ENCODE assay signal across 31 cellular contexts in the genomic region with DNA sequence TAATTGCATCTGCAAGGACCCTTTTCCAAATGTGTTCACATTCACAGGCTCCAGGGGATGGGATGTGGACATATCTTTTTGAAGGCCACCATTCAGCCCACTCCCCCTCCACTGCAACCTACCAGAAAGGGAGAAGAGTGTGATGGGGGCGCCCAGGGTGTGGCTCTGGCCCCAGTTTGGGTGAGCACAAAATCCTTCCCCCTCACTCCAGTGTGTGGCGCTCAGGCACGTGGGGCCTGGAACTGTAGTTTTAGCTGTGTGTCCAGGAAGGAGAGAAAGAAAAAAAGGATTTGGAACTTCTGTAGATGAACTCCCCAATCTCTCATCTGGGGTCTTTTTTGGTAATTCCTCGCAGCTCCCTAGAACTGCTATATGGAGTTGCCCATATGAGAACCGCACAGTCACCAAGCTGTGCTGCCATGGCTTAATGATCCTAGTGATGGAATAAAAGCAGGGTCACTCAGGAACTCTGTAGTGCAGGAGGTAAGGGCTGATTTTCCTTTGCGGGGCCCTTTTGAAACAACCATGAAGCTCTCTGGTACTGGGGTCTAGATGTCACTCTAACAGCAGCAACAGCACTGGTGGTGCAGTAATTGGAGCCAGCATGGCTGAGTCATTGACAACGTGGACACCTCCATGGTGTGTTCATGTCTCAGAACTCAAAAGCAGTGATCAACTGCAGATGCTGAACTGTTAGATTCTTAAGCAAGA. TPM values are rescaled to one million over a fixed set of nuclear protein-coding genes. Genes with fewer than 3 reads are reported as not detected.
DNase-seq lines count a peak whose midpoint lies in the region; FAIRE-seq and TF ChIP-seq lines count a peak whose summit lies in the region.
"Had no signal": no experiment of that assay in that cellular context is flagged by ENCODE, and none has a peak within 500 bp of the region (broad histone marks: within the 10 kb centered on the region; RNA-seq: fewer than 3 reads in every experiment).

No MANE protein-coding gene starts in this region.

- TF ChIP-seq POLR2A in H1 (IDR thresholded peaks at IDR 0.05; ENCODE audit: control extremely low read depth in 1 of 2, low read depth in 2 of 2, low read length in 2 of 2): no peak

- no peak overlapping the region for H2BK12ac ChIP-seq in H1 (ENCODE audit: low read depth, low read length)

- H4K8ac ChIP-seq in H1 (ENCODE audit: extremely low read depth, insufficient read depth, low read length): no peak overlapping the region

- no peaks in the 10 kb centered on the region for H3K79me1 ChIP-seq in H1 (ENCODE audit: low read depth, low read length)

- peak overlapping the region in 2 of 3 experiments; percentile 17 to 65 for H3K27ac Mint-ChIP-seq in nephron
- H3K27ac Mint-ChIP-seq: activated CD4-positive, alpha-beta T cell treated with anti-CD3 and anti-CD28 coated beads, Interleukin-2, amount 10 ng/mL, durations not matched to agents 24 days and 14 days; activated naive CD8-positive, alpha-beta T cell treated with anti-CD3 and anti-CD28 coated beads, Interleukin-2, amount 10 ng/mL, durations not matched to agents 7 days and 5 days; activated T-helper 17 cell treated with anti-CD3 and anti-CD28 coated beads, Interleukin-2, amount 50 U/mL, for 72 hours; CD4-positive, alpha-beta T cell; effector memory CD8-positive, alpha-beta T cell; immature natural killer cell; stimulated activated effector memory CD8-positive, alpha-beta T cell treated with anti-CD3 and anti-CD28 coated beads, Interleukin-12 subunit alpha, Interleukin-12 subunit beta, amount 100 ng/mL, for 72 hours; T-helper 17 cell had no signal

- no peak overlapping the region for H2AFZ ChIP-seq in H1 (ENCODE audit: low read length)

- H2BK120ac ChIP-seq in H1 (replicated peaks; ENCODE audit: low read depth, low read length): no peak overlapping the region

- TF ChIP-seq RAD21 in H1 (IDR thresholded peaks at IDR 0.05 in 1 of 2, conservative IDR thresholded peaks at IDR 0.05 in 1 of 2; ENCODE audit: low read depth in 2 of 2, low read length in 2 of 2): peak; percentile 25 to 30; a peak in 2 of 4 replicates

- no peak overlapping the region for H2BK15ac ChIP-seq in H1 (ENCODE audit: low read length)

- no peak overlapping the region for H2AK5ac ChIP-seq in H1 (ENCODE audit: low read depth, low read length)

- no peak overlapping the region for H3K9ac ChIP-seq in H1 (replicated peaks in 1 of 4; ENCODE audit: extremely low read depth in 1 of 4, low read depth in 3 of 4, low read length in 3 of 4)

- no peak for FAIRE-seq in H1 (lab: Jason Lieb, UNC)
- FAIRE-seq: GM18507, urothelium cell line had no signal

- H2BK5ac ChIP-seq in H1 (ENCODE audit: low read depth, low read length): no peak overlapping the region

- no peak overlapping the region for H3K4me3 ChIP-seq in HFF-Myc (replicated peaks; ENCODE audit: low read depth, low read length)
- H3K4me3 ChIP-seq in H1 (ENCODE audit: extremely low read depth in 1 of 4, insufficient read depth in 2 of 4, low read depth in 3 of 4, low read length in 4 of 4): no peak overlapping the region
- H3K4me3 ChIP-seq: colonic mucosa, esophagus squamous epithelium, mucosa of descending colon, prostate gland, skin epidermis had no signal

- TF ChIP-seq CTCF in HFF-Myc (IDR thresholded peaks at IDR 0.05; ENCODE audit: low read depth, low read length, missing control alignments) (no peak), H1 (IDR thresholded peaks at IDR 0.05; ENCODE audit: control extremely low read depth in 1 of 3, insufficient read depth in 1 of 3, low read depth in 1 of 3, low read length in 3 of 3) (0 out of 4 replicates have a peak, but pooled peaks of 1 of the 3 experiments have one; percentile 7), nephron (IDR thresholded peaks at IDR 0.05; ENCODE audit: unreplicated experiment in 3 of 3) (no peak)

- no peaks in the 10 kb centered on the region for H3K79me2 ChIP-seq in H1 (ENCODE audit: control insufficient read depth in 1 of 2, insufficient read depth in 2 of 2, low read length in 2 of 2)

- H3K27ac ChIP-seq in H1 (ENCODE audit: low read depth, low read length): no peak overlapping the region
- H3K27ac ChIP-seq: brain microvascular endothelial cell, colonic mucosa, esophagus squamous epithelium, prostate gland had no signal

- CTCF ChIA-PET in H1 (lab: Charles Lee; ENCODE audit: partially characterized antibody): interaction anchor here (0.8 to 2.7 kb wide), 16 partner anchors 9 to 382 kb away, joined by 3 to 12 read pairs (median 6); a partner anchor contains a TSS

- H3K18ac ChIP-seq in H1 (ENCODE audit: extremely low read depth, low read length): no peak overlapping the region

- H3K4ac ChIP-seq in H1 (replicated peaks; ENCODE audit: insufficient read length, low read depth, low read length): no peak overlapping the region

- no peaks in the 10 kb centered on the region for H4K20me1 ChIP-seq in H1 (replicated peaks in 1 of 2; ENCODE audit: control insufficient read depth in 1 of 2, insufficient read depth in 2 of 2, low read length in 2 of 2)

- no peak overlapping the region for H3K23ac ChIP-seq in H1 (ENCODE audit: insufficient read length)

- H3K4me1 Mint-ChIP-seq in nephron: peaks cover 17% of the 10 kb centered on the region
- H3K4me1 Mint-ChIP-seq: activated CD4-positive, alpha-beta T cell treated with anti-CD3 and anti-CD28 coated beads, Interleukin-2, amount 10 ng/mL, durations not matched to agents 24 days and 14 days; activated T-helper 17 cell treated with anti-CD3 and anti-CD28 coated beads, Interleukin-2, amount 50 U/mL, for 72 hours had no signal

- H3K9me3 Mint-ChIP-seq in nephron: no peaks in the 10 kb centered on the region
- H3K9me3 Mint-ChIP-seq: activated CD4-positive, alpha-beta T cell treated with anti-CD3 and anti-CD28 coated beads, Interleukin-2, amount 10 ng/mL, durations not matched to agents 24 days and 14 days; activated naive CD8-positive, alpha-beta T cell treated with anti-CD3 and anti-CD28 coated beads, Interleukin-2, amount 10 ng/mL, durations not matched to agents 7 days and 5 days; activated T-helper 17 cell treated with anti-CD3 and anti-CD28 coated beads, Interleukin-2, amount 50 U/mL, for 72 hours; CD4-positive, alpha-beta T cell; effector memory CD8-positive, alpha-beta T cell; immature natural killer cell; stimulated activated effector memory CD8-positive, alpha-beta T cell treated with anti-CD3 and anti-CD28 coated beads, Interleukin-12 subunit alpha, Interleukin-12 subunit beta, amount 100 ng/mL, for 72 hours had no signal

- H3K36me3 Mint-ChIP-seq in nephron (ENCODE audit: low read depth): peaks cover 16% of the 10 kb centered on the region

- H3K27me3 ChIP-seq in H1 (replicated peaks in 1 of 4; ENCODE audit: control insufficient read depth in 3 of 4, extremely low read depth in 1 of 4, insufficient read depth in 3 of 4, low read length in 3 of 4): no peaks in the 10 kb centered on the region
- H3K27me3 ChIP-seq: brain microvascular endothelial cell, colonic mucosa, esophagus squamous epithelium had no signal

- H3K56ac ChIP-seq in H1 (replicated peaks; ENCODE audit: insufficient read length, low read depth, low read length): no peak overlapping the region

- DNase-seq in EL: peak; percentile 12
- DNase-seq in HFF-Myc (ENCODE audit: extremely low read depth, low read depth): peak; percentile 49
- no peak for DNase-seq in H1 (ENCODE audit: low read depth in 1 of 2, low spot score in 2 of 2)
- no peak for DNase-seq in iPS-NIHi11 (ENCODE audit: low spot score)
- DNase-seq in SW480 (ENCODE audit: low spot score): no peak
- DNase-seq in foreskin melanocyte: no peak
- DNase-seq: activated CD4-positive, alpha-beta T cell treated with anti-CD3 and anti-CD28 coated beads, Interleukin-2, amount 10 ng/mL, durations not matched to agents 24 days and 14 days; activated naive CD8-positive, alpha-beta T cell treated with anti-CD3 and anti-CD28 coated beads, Interleukin-2, amount 10 ng/mL, durations not matched to agents 7 days and 5 days; brain microvascular endothelial cell; CD4-positive, alpha-beta T cell; colonic mucosa; effector memory CD8-positive, alpha-beta T cell; esophagus squamous epithelium; immature natural killer cell; KG1; mucosa of descending colon; NCI-H146; NCI-H2171 treated with DMSO at 0.1 percent for 48 hours; NCI-H69; SIG-M5; stimulated activated CD4-positive, alpha-beta T cell treated with anti-CD3 and anti-CD28 coated beads, Interleukin-2, amount 100 ng/mL, for 24 hours; T-helper 17 cell had no signal

- no peaks in the 10 kb centered on the region for H3K23me2 ChIP-seq in H1 (ENCODE audit: low read depth, low read length)

- H3K27me3 Mint-ChIP-seq in nephron (ENCODE audit: low read depth): peaks cover 3% of the 10 kb centered on the region
- H3K27me3 Mint-ChIP-seq: activated naive CD8-positive, alpha-beta T cell treated with anti-CD3 and anti-CD28 coated beads, Interleukin-2, amount 10 ng/mL, durations not matched to agents 7 days and 5 days; activated T-helper 17 cell treated with anti-CD3 and anti-CD28 coated beads, Interleukin-2, amount 50 U/mL, for 72 hours; CD4-positive, alpha-beta T cell had no signal

- peaks cover 0 to 8% (median 1%) of the 10 kb centered on the region in 4 experiments; a peak in 1 of 7 replicates for H3K4me1 ChIP-seq in H1 (replicated peaks in 1 of 4; ENCODE audit: control insufficient read depth in 3 of 4, insufficient read depth in 4 of 4, low read length in 3 of 4)
- H3K4me1 ChIP-seq: colonic mucosa, esophagus squamous epithelium, prostate gland had no signal

- POLR2A ChIA-PET in H1 (lab: Charles Lee; ENCODE audit: partially characterized antibody): no interaction called here

- H3K9me3 ChIP-seq in H1 (ENCODE audit: insufficient read depth in 2 of 2, low read depth in 1 of 2, low read length in 1 of 2): no peaks in the 10 kb centered on the region
- H3K9me3 ChIP-seq: colonic mucosa, esophagus squamous epithelium, mucosa of descending colon, prostate gland had no signal

- 90% methylated on average over 6 of the region's 7 CpGs; no CpG with 5 or more reads in 1 of the 2 experiments for WGBS in H1 (ENCODE audit: extremely low coverage in 1 of 2, insufficient coverage in 1 of 2, insufficient read length in 1 of 2, insufficient replicate concordance in 2 of 2, low coverage in 1 of 2, low lambda C conversion rate in 2 of 2, missing lambda C conversion rate in 1 of 2), 2 experiments

- H4K5ac ChIP-seq in H1 (ENCODE audit: insufficient read length, low read depth, low read length): no peak overlapping the region

- H2BK20ac ChIP-seq in H1 (ENCODE audit: low read length): no peak overlapping the region

- no peak overlapping the region for H4K91ac ChIP-seq in H1 (replicated peaks; ENCODE audit: insufficient read length, low read length)

- no peak for TF ChIP-seq EP300 in H1 (IDR thresholded peaks at IDR 0.05; ENCODE audit: borderline replicate concordance in 1 of 2, low read depth in 2 of 2, low read length in 2 of 2)

- no peak overlapping the region for H3K4me2 ChIP-seq in H1 (ENCODE audit: insufficient read depth in 1 of 2, low read depth in 2 of 2, low read length in 2 of 2)

- H3K36me3 ChIP-seq in H1 (ENCODE audit: control insufficient read depth in 2 of 4, insufficient read depth in 4 of 4, low read length in 3 of 4): peaks cover 0 to 21% (median 8%) of the 10 kb centered on the region in 4 experiments; a peak in 6 of 8 replicates

- H3K4me3 Mint-ChIP-seq in nephron: no peak overlapping the region
- H3K4me3 Mint-ChIP-seq: activated CD4-positive, alpha-beta T cell treated with anti-CD3 and anti-CD28 coated beads, Interleukin-2, amount 10 ng/mL, durations not matched to agents 24 days and 14 days; activated naive CD8-positive, alpha-beta T cell treated with anti-CD3 and anti-CD28 coated beads, Interleukin-2, amount 10 ng/mL, durations not matched to agents 7 days and 5 days; activated T-helper 17 cell treated with anti-CD3 and anti-CD28 coated beads, Interleukin-2, amount 50 U/mL, for 72 hours; CD4-positive, alpha-beta T cell; effector memory CD8-positive, alpha-beta T cell; immature natural killer cell; stimulated activated effector memory CD8-positive, alpha-beta T cell treated with anti-CD3 and anti-CD28 coated beads, Interleukin-12 subunit alpha, Interleukin-12 subunit beta, amount 100 ng/mL, for 72 hours; T-helper 17 cell had no signal

- no peak overlapping the region for H3K14ac ChIP-seq in H1 (ENCODE audit: insufficient read length)

RNA-seq across cellular contexts. Expression of a gene that starts 17.0 kb away (rescaled TPM):
- total RNA-seq in H1 (2021; fragmentation: NEBNext Ultra II Directional; extraction: Animal tissue kit (Norgen Biotek cat#: 25700)): not detected in 2 replicates
- 0.20 and 0.27 TPM in 2 replicates for polyA plus RNA-seq in H1 (2011; rRNA removed)
- polyA plus RNA-seq in H1 (2011; cell fraction: cytosol; rRNA removed): 0.31 TPM
- 0.13 TPM for polyA plus RNA-seq in H1 (2011; cell fraction: nucleus; rRNA removed)
- polyA plus RNA-seq in H1 (2012, experiment 1 of 2): not detected in 4 replicates
- not detected for polyA plus RNA-seq in H1 (2012, experiment 2 of 2)
- 0.08 TPM for polyA plus RNA-seq in H1 (2013, experiment 1 of 2)
- polyA plus RNA-seq in H1 (2013, experiment 2 of 2): 0.11 TPM
- 0.12 TPM in 1 of 2 replicates, not detected in the other for polyA minus RNA-seq in H1 (2011; rRNA and poly(A)+ RNA removed)
- not detected for polyA minus RNA-seq in H1 (2011; cell fraction: cytosol; rRNA and poly(A)+ RNA removed)
- not detected for polyA minus RNA-seq in H1 (2011; cell fraction: nucleus; rRNA and poly(A)+ RNA removed)
- total RNA-seq: activated CD4-positive, alpha-beta T cell treated with anti-CD3 and anti-CD28 coated beads, Interleukin-2, amount 10 ng/mL, durations not matched to agents 24 days and 14 days; activated naive CD8-positive, alpha-beta T cell treated with anti-CD3 and anti-CD28 coated beads, Interleukin-2, amount 10 ng/mL, durations not matched to agents 7 days and 5 days; activated T-helper 17 cell treated with anti-CD3 and anti-CD28 coated beads, Interleukin-2, amount 50 U/mL, for 72 hours; CD4-positive, alpha-beta T cell; G401; T-helper 17 cell had no signal
- polyA plus RNA-seq: immature natural killer cell had no signal

RNA-seq across cellular contexts. Expression of a gene that starts 50.3 kb away (rescaled TPM):
- 0.22 and 0.44 TPM in 2 replicates for total RNA-seq in H1 (2021; fragmentation: NEBNext Ultra II Directional; extraction: Animal tissue kit (Norgen Biotek cat#: 25700))
- polyA plus RNA-seq in H1 (2011; rRNA removed): 0.46 and 0.76 TPM in 2 replicates
- polyA plus RNA-seq in H1 (2011; cell fraction: cytosol; rRNA removed): 0.57 TPM
- 1.3 TPM for polyA plus RNA-seq in H1 (2011; cell fraction: nucleus; rRNA removed)
- polyA plus RNA-seq in H1 (2012, experiment 1 of 2): 0.31 to 0.70 TPM (median 0.55 TPM) in 3 of 4 replicates, not detected in the other
- 0.35 TPM for polyA plus RNA-seq in H1 (2012, experiment 2 of 2)
- 0.24 TPM for polyA plus RNA-seq in H1 (2013, experiment 1 of 2)
- polyA plus RNA-seq in H1 (2013, experiment 2 of 2): 0.24 TPM
- 0.17 and 1.4 TPM in 2 replicates for polyA minus RNA-seq in H1 (2011; rRNA and poly(A)+ RNA removed)
- not detected for polyA minus RNA-seq in H1 (2011; cell fraction: cytosol; rRNA and poly(A)+ RNA removed)
- polyA minus RNA-seq in H1 (2011; cell fraction: nucleus; rRNA and poly(A)+ RNA removed): 1.2 TPM
- total RNA-seq: activated CD4-positive, alpha-beta T cell treated with anti-CD3 and anti-CD28 coated beads, Interleukin-2, amount 10 ng/mL, durations not matched to agents 24 days and 14 days; activated naive CD8-positive, alpha-beta T cell treated with anti-CD3 and anti-CD28 coated beads, Interleukin-2, amount 10 ng/mL, durations not matched to agents 7 days and 5 days; activated T-helper 17 cell treated with anti-CD3 and anti-CD28 coated beads, Interleukin-2, amount 50 U/mL, for 72 hours; CD4-positive, alpha-beta T cell; T-helper 17 cell; temporal lobe had no signal
- polyA plus RNA-seq: immature natural killer cell had no signal

RNA-seq across cellular contexts. Expression of a gene that starts 54.6 kb away (rescaled TPM):
- 33.3 and 36.7 TPM in 2 replicates for total RNA-seq in H1 (2021; fragmentation: NEBNext Ultra II Directional; extraction: Animal tissue kit (Norgen Biotek cat#: 25700))
- 8.0 and 10.3 TPM in 2 replicates for polyA plus RNA-seq in H1 (2011; rRNA removed)
- polyA plus RNA-seq in H1 (2011; cell fraction: cytosol; rRNA removed): 14.5 TPM
- polyA plus RNA-seq in H1 (2011; cell fraction: nucleus; rRNA removed): 18.2 TPM
- 17.1 to 21.3 TPM (median 20.8 TPM) in 4 replicates for polyA plus RNA-seq in H1 (2012, experiment 1 of 2)
- polyA plus RNA-seq in H1 (2012, experiment 2 of 2): 5.3 TPM
- 22.1 TPM for polyA plus RNA-seq in H1 (2013, experiment 1 of 2)
- 21.2 TPM for polyA plus RNA-seq in H1 (2013, experiment 2 of 2)
- 20.2 and 24.9 TPM in 2 replicates for polyA minus RNA-seq in H1 (2011; rRNA and poly(A)+ RNA removed)
- polyA minus RNA-seq in H1 (2011; cell fraction: cytosol; rRNA and poly(A)+ RNA removed): 12.0 TPM
- polyA minus RNA-seq in H1 (2011; cell fraction: nucleus; rRNA and poly(A)+ RNA removed): 29.6 TPM

Comparison
In these comparisons a context has a peak if more than half of its experiments do, and no peak if none do; other contexts are left out.
1. DNase-seq: peak in EL (single experiment) and HFF-Myc (single experiment); none in H1 (0 of 2), iPS-NIHi11 (single experiment), SW480 (single experiment) and foreskin melanocyte (single experiment).